2 cellular contexts compared by ENCODE assay signal in genomic region chr14:67908061-67908767, GRCh38.
A peak's percentile ranks its signal among the peaks of the same experiment; 100 is the strongest.
TF ChIP-seq lines count a peak whose summit lies in the region.

No MANE protein-coding gene starts in this region.

TF ChIP-seq in HepG2, 621 proteins besides CTCF, POLR2A, EP300 and RAD21:
- no peak for TF ChIP-seq ZNF367 (CRISPR knock-in tag; IDR thresholded peaks at IDR 0.05; ENCODE audit: borderline replicate concordance)
- TF ChIP-seq PRDM15 (CRISPR knock-in tag; IDR thresholded peaks at IDR 0.05), result peak; percentile 71; the same call in 1 of the 2 replicates

TF ChIP-seq in H1, 55 proteins besides CTCF, POLR2A, EP300 and RAD21:
- TF ChIP-seq SP1 (IDR thresholded peaks at IDR 0.05; ENCODE audit: low read depth, low read length) (peak; percentile 50; the same call in 1 of the 2 replicates), CBX8 (IDR thresholded peaks at IDR 0.05; ENCODE audit: borderline replicate concordance, low read depth, low read length) (no peak), JUND (IDR thresholded peaks at IDR 0.05; ENCODE audit: low read length) (no peak), NRF1 (IDR thresholded peaks at IDR 0.05; ENCODE audit: low read depth, low read length) (no peak), CREB1 (IDR thresholded peaks at IDR 0.05) (no peak), TCF12 (IDR thresholded peaks at IDR 0.05; ENCODE audit: low read depth, low read length) (no peak)
- TF ChIP-seq, protein P1, sequence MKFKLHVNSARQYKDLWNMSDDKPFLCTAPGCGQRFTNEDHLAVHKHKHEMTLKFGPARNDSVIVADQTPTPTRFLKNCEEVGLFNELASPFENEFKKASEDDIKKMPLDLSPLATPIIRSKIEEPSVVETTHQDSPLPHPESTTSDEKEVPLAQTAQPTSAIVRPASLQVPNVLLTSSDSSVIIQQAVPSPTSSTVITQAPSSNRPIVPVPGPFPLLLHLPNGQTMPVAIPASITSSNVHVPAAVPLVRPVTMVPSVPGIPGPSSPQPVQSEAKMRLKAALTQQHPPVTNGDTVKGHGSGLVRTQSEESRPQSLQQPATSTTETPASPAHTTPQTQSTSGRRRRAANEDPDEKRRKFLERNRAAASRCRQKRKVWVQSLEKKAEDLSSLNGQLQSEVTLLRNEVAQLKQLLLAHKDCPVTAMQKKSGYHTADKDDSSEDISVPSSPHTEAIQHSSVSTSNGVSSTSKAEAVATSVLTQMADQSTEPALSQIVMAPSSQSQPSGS (IDR thresholded peaks at IDR 0.05; ENCODE audit: low read length), result no peak
